ENCODE assay signal across 8 cellular contexts in the genomic region with DNA sequence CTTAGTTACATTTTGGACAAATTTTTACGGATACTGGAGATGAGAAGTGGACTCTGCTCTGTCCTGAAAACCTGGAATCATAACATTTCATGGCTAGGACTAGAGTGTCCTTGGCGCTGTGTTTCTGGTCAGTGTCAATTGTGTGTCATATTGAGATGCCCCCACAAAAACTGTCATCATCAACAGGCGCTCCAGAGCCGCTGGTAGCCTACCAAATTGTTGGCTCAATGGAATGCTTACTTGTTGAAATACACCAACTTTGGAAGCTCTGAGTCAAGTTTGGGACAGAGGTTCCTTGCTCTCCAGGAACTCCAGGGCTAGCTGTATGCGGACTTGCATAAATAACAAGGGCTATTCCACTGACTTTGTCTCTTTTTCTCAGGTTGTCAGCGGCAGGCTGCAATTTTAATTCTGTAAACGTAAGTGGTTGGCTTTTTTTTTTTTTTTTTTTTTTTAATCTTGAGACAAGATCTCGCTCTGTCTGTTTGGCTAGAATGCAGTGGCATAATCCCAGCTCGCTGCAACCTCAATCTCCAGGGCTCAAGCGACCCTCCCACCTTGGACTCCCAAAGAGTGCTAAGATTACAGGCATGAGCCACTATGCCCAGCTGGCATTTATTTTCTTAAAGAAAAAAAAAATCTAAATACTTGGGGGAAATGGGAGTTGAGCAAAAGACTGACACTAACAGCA.
DNase-seq lines count a peak whose midpoint lies in the region; ATAC-seq lines count a peak whose summit lies in the region.

No MANE protein-coding gene starts in this region.

- peak overlapping the region; percentile 60 for H3K9ac ChIP-seq in adipocyte (ENCODE audit: low read length)
- peak overlapping the region; percentile 43; the same call in 1 of the 2 replicates for H3K9ac ChIP-seq in iPS-20b (ENCODE audit: low read depth, low read length)

- H3K4me1 ChIP-seq in adipocyte (ENCODE audit: control insufficient read depth, insufficient read depth, low read length) (peaks cover 35% of the 10 kb centered on the region), iPS-20b (ENCODE audit: insufficient read depth, low read length) (peaks cover 10% of the 10 kb centered on the region)

- H3K27ac Mint-ChIP-seq in stimulated activated naive CD8-positive, alpha-beta T cell treated with anti-CD3 and anti-CD28 coated beads, Interleukin-15, Interleukin-2, amounts not matched to agents 100 ng/mL and 50 ng/mL, for 24 hours, result peak overlapping the region; percentile 14

- H3K36me3 ChIP-seq in adipocyte (ENCODE audit: control insufficient read depth, insufficient read depth, low read length, severe bottlenecking), result no peaks in the 10 kb centered on the region
- no peaks in the 10 kb centered on the region for H3K36me3 ChIP-seq in iPS-20b (ENCODE audit: insufficient read depth, low read depth, low read length)

- H3K4me3 ChIP-seq in adipocyte (ENCODE audit: low read length) (peak overlapping the region; percentile 89), iPS-20b (ENCODE audit: low read length) (peak overlapping the region; percentile 87)

- H3K36me3 Mint-ChIP-seq in stimulated activated naive CD8-positive, alpha-beta T cell treated with anti-CD3 and anti-CD28 coated beads, Interleukin-15, Interleukin-2, amounts not matched to agents 100 ng/mL and 50 ng/mL, for 24 hours (ENCODE audit: low read depth), result no peaks in the 10 kb centered on the region

- no peaks in the 10 kb centered on the region for H3K9me3 Mint-ChIP-seq in stimulated activated naive CD8-positive, alpha-beta T cell treated with anti-CD3 and anti-CD28 coated beads, Interleukin-15, Interleukin-2, amounts not matched to agents 100 ng/mL and 50 ng/mL, for 24 hours

- DNase-seq in HUDEP-2 (lab: John Stamatoyannopoulos, UW; ENCODE audit: unreplicated experiment in 76 of 76), result peak in 60 of 76 experiments; percentile 1 to 67 (median 24)
- DNase-seq in adipocyte (ENCODE audit: low read depth), result peak; percentile 40
- DNase-seq in epidermal melanocyte (ENCODE audit: insufficient read length, low spot score), result no peak
- DNase-seq in substantia nigra (lab: John Stamatoyannopoulos, UW), result no peak
- DNase-seq in NCI-H510A (lab: John Stamatoyannopoulos, UW), result no peak

- no peaks in the 10 kb centered on the region for H3K9me3 ChIP-seq in adipocyte (ENCODE audit: control insufficient read depth, low read length)
- H3K9me3 ChIP-seq in iPS-20b (ENCODE audit: insufficient read depth, low read depth, low read length), result no peaks in the 10 kb centered on the region

- H3K4me1 Mint-ChIP-seq in stimulated activated naive CD8-positive, alpha-beta T cell treated with anti-CD3 and anti-CD28 coated beads, Interleukin-15, Interleukin-2, amounts not matched to agents 100 ng/mL and 50 ng/mL, for 24 hours (ENCODE audit: low read depth), result peaks cover 26% of the 10 kb centered on the region

- no peak for ATAC-seq in HG03342 (IDR thresholded peaks at IDR 0.05; ENCODE audit: unreplicated experiment)

- H3K27me3 Mint-ChIP-seq in stimulated activated naive CD8-positive, alpha-beta T cell treated with anti-CD3 and anti-CD28 coated beads, Interleukin-15, Interleukin-2, amounts not matched to agents 100 ng/mL and 50 ng/mL, for 24 hours, result peaks cover 33% of the 10 kb centered on the region

- H3K27ac ChIP-seq in iPS-20b (ENCODE audit: low read length) (no peak overlapping the region), substantia nigra (ENCODE audit: low read depth, low read length, poor library complexity, severe bottlenecking) (no peak overlapping the region)

- H3K27me3 ChIP-seq in adipocyte (replicated peaks; ENCODE audit: control insufficient read depth, insufficient read depth, low read length) (peaks cover 3% of the 10 kb centered on the region), iPS-20b (ENCODE audit: insufficient read depth, low read length) (peaks cover 41% of the 10 kb centered on the region)

- H3K4me3 Mint-ChIP-seq in stimulated activated naive CD8-positive, alpha-beta T cell treated with anti-CD3 and anti-CD28 coated beads, Interleukin-15, Interleukin-2, amounts not matched to agents 100 ng/mL and 50 ng/mL, for 24 hours, result peak overlapping the region; percentile 82

Comparison
In these comparisons a context has a peak if more than half of its experiments do, and no peak if none do; other contexts are left out.
1. DNase-seq: peak in HUDEP-2 (60 of 76) and adipocyte (single experiment); none in epidermal melanocyte (single experiment), substantia nigra (0 of 49) and NCI-H510A (single experiment).